In genomic region chr1:220040028-220040596, GRCh38 we compare ENCODE assay signal across 1 cellular context.
TF ChIP-seq lines count a peak whose summit lies in the region.

No MANE protein-coding gene starts in this region.

TF ChIP-seq in HepG2, 621 proteins besides CTCF, POLR2A, EP300 and RAD21:
- TF ChIP-seq NR2F1 (CRISPR knock-in tag; IDR thresholded peaks at IDR 0.05) (no peak), SIN3A (IDR thresholded peaks at IDR 0.05; ENCODE audit: borderline replicate concordance, low read depth, low read length) (no peak), MAFF (IDR thresholded peaks at IDR 0.05; ENCODE audit: low read depth, low read length) (peak; percentile 60), MAFK (conservative IDR thresholded peaks at IDR 0.05 in 1 of 2, IDR thresholded peaks at IDR 0.05 in 1 of 2; ENCODE audit: low read length in 2 of 2) (peak; percentile 45 to 75)
